10 cellular contexts compared by ENCODE assay signal in genomic region chr12:125187148-125187733, GRCh38. TPM values are rescaled to one million over a fixed set of nuclear protein-coding genes. Genes with fewer than 3 reads are reported as not detected.
A peak's percentile ranks its signal among the peaks of the same experiment; 100 is the strongest.
DNase-seq lines count a peak whose midpoint lies in the region; ATAC-seq and TF ChIP-seq lines count a peak whose summit lies in the region.
"Had no signal": no experiment of that assay in that cellular context is flagged by ENCODE, and none has a peak within 500 bp of the region (broad histone marks: within the 10 kb centered on the region; RNA-seq: fewer than 3 reads in every experiment).

No MANE protein-coding gene starts in this region.

- H3K4me3 ChIP-seq in dorsolateral prefrontal cortex (peak overlapping the region; percentile 41 to 81 (median 67)), upper lobe of right lung (peak overlapping the region; percentile 5)

- no peaks in the 10 kb centered on the region for H3K36me3 Mint-ChIP-seq in mesothelial cell of epicardium

- peak overlapping the region; percentile 49 for H3K4me3 Mint-ChIP-seq in mesothelial cell of epicardium

- peaks cover 16% of the 10 kb centered on the region for H3K4me1 ChIP-seq in upper lobe of right lung

- peak overlapping the region in 56 of 59 donors; percentile 16 to 92 (median 80) for H3K27ac ChIP-seq in dorsolateral prefrontal cortex
- H3K27ac ChIP-seq in upper lobe of right lung = no peak overlapping the region

- no peak for TF ChIP-seq CTCF in dorsolateral prefrontal cortex (IDR thresholded peaks at IDR 0.05 in 54 of 56, conservative IDR thresholded peaks at IDR 0.05 in 2 of 56; ENCODE audit: low read depth in 1 of 56, partially characterized antibody in 56 of 56)
- no peak for TF ChIP-seq CTCF in mesothelial cell of epicardium (IDR thresholded peaks at IDR 0.05; ENCODE audit: unreplicated experiment)
- no peak for TF ChIP-seq CTCF in upper lobe of right lung (IDR thresholded peaks at IDR 0.05)

- peaks cover 87% of the 10 kb centered on the region for H3K27me3 Mint-ChIP-seq in mesothelial cell of epicardium (ENCODE audit: low read depth)

- no peaks in the 10 kb centered on the region for H3K9me3 ChIP-seq in upper lobe of right lung

- intact Hi-C loops in dorsolateral prefrontal cortex (cut with DNase I) (loop anchor here (5.0 to 10.0 kb wide), 3 partner anchors 140 to 270 kb away; no protein-coding TSS in a partner anchor), upper lobe of right lung (cut with DNase I) (loop anchor here (10.0 kb wide), 1 partner anchor 1688 kb away; no protein-coding TSS in a partner anchor)

- H3K27ac Mint-ChIP-seq in mesothelial cell of epicardium = no peak overlapping the region

- no peaks in the 10 kb centered on the region for H3K9me3 Mint-ChIP-seq in mesothelial cell of epicardium

- DNase-seq in NCI-H82 (lab: John Stamatoyannopoulos, UW) (peak; percentile 36), NCI-H82 treated with DMSO at 0.1 percent for 48 hours (lab: John Stamatoyannopoulos, UW; ENCODE audit: unreplicated experiment) (no peak), dorsolateral prefrontal cortex (peak in 1 of 10 donors; percentile 23), mesothelial cell of epicardium (ENCODE audit: low spot score in 2 of 2, unreplicated experiment in 2 of 2) (peak in 1 of 2 experiments; percentile 40), upper lobe of right lung (no peak), NCI-H1930 (lab: John Stamatoyannopoulos, UW) (no peak)
- DNase-seq: central memory CD4-positive, alpha-beta T cell; NCI-H1694 had no signal

- peaks cover 15% of the 10 kb centered on the region for H3K4me1 Mint-ChIP-seq in mesothelial cell of epicardium

- no peaks in the 10 kb centered on the region for H3K36me3 ChIP-seq in upper lobe of right lung

- ATAC-seq in upper lobe of right lung = no peak
- no peak for ATAC-seq in HG02610 (IDR thresholded peaks at IDR 0.05; ENCODE audit: unreplicated experiment)
- ATAC-seq in HG02981 (IDR thresholded peaks at IDR 0.05; ENCODE audit: unreplicated experiment) = no peak

- H3K27me3 ChIP-seq in dorsolateral prefrontal cortex = peaks cover 0 to 11% (median 0%) of the 10 kb centered on the region in 45 donors
- peaks cover 63% of the 10 kb centered on the region for H3K27me3 ChIP-seq in upper lobe of right lung

RNA-seq across cellular contexts. Expression of gene TMEM132B, which starts 1.1 kb away (rescaled TPM):
- total RNA-seq in dorsolateral prefrontal cortex = 100 to 1,000 TPM in 116 of 120 experiments, 10 to 100 TPM in 4; 68.9 to 223 (median 154) TPM
- total RNA-seq in mesothelial cell of epicardium = 1.2 to 1.8 TPM (median 1.4 TPM) in 3 replicates
- 0.93 TPM for total RNA-seq in upper lobe of right lung

Comparison
In these comparisons a context has a peak if more than half of its experiments do, and no peak if none do; other contexts are left out.
1. RNA of gene TMEM132B, which starts 1.1 kb away (total RNA-seq): 68.9 to 223 TPM in dorsolateral prefrontal cortex; 1.2 to 1.8 TPM in mesothelial cell of epicardium and 0.93 TPM in upper lobe of right lung (single experiment); every median in the first group is over 10 times any median in the second.